ENCODE assay signal across 24 cellular contexts in genomic region chr1:236259043-236259442, GRCh38. TPM values are rescaled to one million over a fixed set of nuclear protein-coding genes. Genes with fewer than 3 reads are reported as not detected.
"Had no signal": no experiment of that assay in that cellular context is flagged by ENCODE, and none has a peak within 500 bp of the region (broad histone marks: within the 10 kb centered on the region; RNA-seq: fewer than 3 reads in every experiment).

No MANE protein-coding gene starts in this region.

- H3K4me3 Mint-ChIP-seq: T-cell had no signal

- H3K9me3 ChIP-seq: SK-N-SH had no signal

- H3K4me3 ChIP-seq: MG63 had no signal

- H3K27me3 ChIP-seq: MG63 had no signal

- DNase-seq: Karpas-422, KG1, MG63, NCI-H1092, NCI-H1105 treated with DMSO at 0.1 percent for 48 hours, NCI-H1417 treated with DMSO at 0.1 percent for 48 hours, NCI-H146, NCI-H1694 treated with DMSO at 0.1 percent for 48 hours, NCI-H2029, NCI-H2081 treated with DMSO at 0.1 percent for 48 hours, NCI-H2171, NCI-H226, NCI-H446, NCI-H510A, NCI-H524 treated with DMSO at 0.1 percent for 48 hours, NCI-H69, NCI-H774, Right ventricle myocardium superior, RPMI8226, SIG-M5, SK-N-SH, SW 1271, T-cell had no signal

- H3K36me3 ChIP-seq: MG63 had no signal

- H3K9ac ChIP-seq: SK-N-SH had no signal

- H3K27me3 Mint-ChIP-seq: T-cell had no signal

- H3K4me2 ChIP-seq: SK-N-SH had no signal

RNA-seq across cellular contexts. Expression of gene ERO1B, which starts 22.7 kb away (rescaled TPM):
- total RNA-seq: HT-29 had no signal
